Comparison of ENCODE assay signal across 8 cellular contexts in genomic region chr1:185483647-185484450, GRCh38.
DNase-seq lines count a peak whose midpoint lies in the region; ATAC-seq and TF ChIP-seq lines count a peak whose summit lies in the region.

No MANE protein-coding gene starts in this region.

- no peaks in the 10 kb centered on the region for H3K27me3 Mint-ChIP-seq in naive thymus-derived CD8-positive, alpha-beta T cell

- peaks cover 34 to 44% of the 10 kb centered on the region in 2 experiments for H3K4me1 ChIP-seq in neutrophil (ENCODE audit: control insufficient read depth in 1 of 2, insufficient read depth in 1 of 2, low read depth in 1 of 2, low read length in 1 of 2)

- POLR2A ChIA-PET in naive thymus-derived CD8-positive, alpha-beta T cell (lab: Charles Lee), result no interaction called here

- H3K36me3 ChIP-seq in neutrophil, result no peaks in the 10 kb centered on the region

- no peak for ATAC-seq in GM19455 (IDR thresholded peaks at IDR 0.05; ENCODE audit: unreplicated experiment)
- no peak for ATAC-seq in GM18519 (IDR thresholded peaks at IDR 0.05; ENCODE audit: low FRiP score, unreplicated experiment)
- ATAC-seq in naive thymus-derived CD8-positive, alpha-beta T cell, result no peak

- H3K9me3 Mint-ChIP-seq in naive thymus-derived CD8-positive, alpha-beta T cell, result peaks cover 0 to 4% (median 0%) of the 10 kb centered on the region in 9 donors

- DNase-seq in ELR (ENCODE audit: low read depth), result peak; percentile 79
- DNase-seq in NCI-H524 (lab: John Stamatoyannopoulos, UW), result peak; percentile 92 to 96
- DNase-seq in epidermal melanocyte (ENCODE audit: insufficient read length, low spot score), result peak; percentile 50
- DNase-seq in GM10266 (ENCODE audit: extremely low spot score), result no peak
- no peak for DNase-seq in naive thymus-derived CD8-positive, alpha-beta T cell

- H3K27ac Mint-ChIP-seq in naive thymus-derived CD8-positive, alpha-beta T cell, result peak overlapping the region in 1 of 10 donors; percentile 45

- H3K9me3 ChIP-seq in neutrophil, result no peaks in the 10 kb centered on the region

- H3K4me3 ChIP-seq in neutrophil (ENCODE audit: low read depth in 1 of 2, low read length in 1 of 2), result no peak overlapping the region

- H3K27ac ChIP-seq in neutrophil, result peak overlapping the region; percentile 70

- H3K27me3 ChIP-seq in neutrophil, result no peaks in the 10 kb centered on the region

- no peak overlapping the region for H3K4me3 Mint-ChIP-seq in naive thymus-derived CD8-positive, alpha-beta T cell

- H3K4me1 Mint-ChIP-seq in naive thymus-derived CD8-positive, alpha-beta T cell, result peaks cover 0 to 6% (median 3%) of the 10 kb centered on the region in 4 donors

- H3K36me3 Mint-ChIP-seq in naive thymus-derived CD8-positive, alpha-beta T cell, result no peaks in the 10 kb centered on the region

- TF ChIP-seq CTCF in neutrophil (IDR thresholded peaks at IDR 0.05) (no peak), GM10266 (IDR thresholded peaks at IDR 0.05; ENCODE audit: control insufficient read depth, insufficient read depth, low read depth, missing control alignments) (no peak)

Comparison
In these comparisons a context has a peak if more than half of its experiments do, and no peak if none do; other contexts are left out.
1. DNase-seq: peak in ELR (single experiment), NCI-H524 (2 of 2) and epidermal melanocyte (single experiment); none in GM10266 (single experiment) and naive thymus-derived CD8-positive, alpha-beta T cell (0 of 10).